ENCODE assay signal across 10 cellular contexts in genomic region chr1:67427947-67428346, GRCh38. TPM values are rescaled to one million over a fixed set of nuclear protein-coding genes. Genes with fewer than 3 reads are reported as not detected.
A peak's percentile ranks its signal among the peaks of the same experiment; 100 is the strongest.
DNase-seq lines count a peak whose midpoint lies in the region; ATAC-seq, FAIRE-seq and TF ChIP-seq lines count a peak whose summit lies in the region.
"Had no signal": no experiment of that assay in that cellular context is flagged by ENCODE, and none has a peak within 500 bp of the region (broad histone marks: within the 10 kb centered on the region; RNA-seq: fewer than 3 reads in every experiment).

No MANE protein-coding gene starts in this region.

- POLR2A ChIA-PET in activated CD8-positive, alpha-beta T cell treated with anti-CD3 and anti-CD28 coated beads for 36 hours (lab: Charles Lee), result interaction anchor here (0.7 to 7.8 kb wide), 15 partner anchors 9 to 359 kb away, joined by 3 to 172 read pairs (median 5); partner anchors contain the start of gene GADD45A

- intact Hi-C loops in activated CD8-positive, alpha-beta T cell treated with anti-CD3 and anti-CD28 coated beads for 36 hours (cut with micrococcal nuclease), result no loop called here

- H3K4me3 Mint-ChIP-seq in activated CD8-positive, alpha-beta T cell treated with anti-CD3 and anti-CD28 coated beads for 36 hours, result peak overlapping the region; percentile 84
- peak overlapping the region; percentile 87 for H3K4me3 Mint-ChIP-seq in stimulated activated memory B cell treated with anti-CD40 and anti-IgM and Interleukin-4, amounts not matched to agents 10 μg/mL and 1 μg/mL and 100 μg/mL, for 72 hours

- no peak for TF ChIP-seq CTCF in HFF-Myc (IDR thresholded peaks at IDR 0.05; ENCODE audit: low read depth, low read length, missing control alignments)
- TF ChIP-seq CTCF in activated CD8-positive, alpha-beta T cell treated with anti-CD3 and anti-CD28 coated beads for 36 hours (IDR thresholded peaks at IDR 0.05), result no peak

- TF ChIP-seq POLR2A in GM12892 (IDR thresholded peaks at IDR 0.05; ENCODE audit: low read depth, low read length), result no peak

- no peaks in the 10 kb centered on the region for H3K9me3 Mint-ChIP-seq in activated CD8-positive, alpha-beta T cell treated with anti-CD3 and anti-CD28 coated beads for 36 hours
- H3K9me3 Mint-ChIP-seq in stimulated activated memory B cell treated with anti-CD40 and anti-IgM and Interleukin-4, amounts not matched to agents 10 μg/mL and 1 μg/mL and 100 μg/mL, for 72 hours, result no peaks in the 10 kb centered on the region

- FAIRE-seq in GM12892 (lab: Jason Lieb, UNC), result no peak

- DNase-seq in HFF-Myc (ENCODE audit: extremely low read depth, low read depth) (no peak), NCI-H187 (lab: John Stamatoyannopoulos, UW) (no peak), NCI-H524 treated with DMSO at 0.1 percent for 48 hours (lab: John Stamatoyannopoulos, UW) (no peak), GM12892 (ENCODE audit: insufficient read length) (no peak)
- no peak for DNase-seq in activated CD8-positive, alpha-beta T cell treated with anti-CD3 and anti-CD28 coated beads for 36 hours
- no peak for DNase-seq in central memory CD4-positive, alpha-beta T cell
- DNase-seq: T1000 had no signal

- H3K27me3 Mint-ChIP-seq in activated CD8-positive, alpha-beta T cell treated with anti-CD3 and anti-CD28 coated beads for 36 hours, result no peaks in the 10 kb centered on the region
- H3K27me3 Mint-ChIP-seq in stimulated activated memory B cell treated with anti-CD40 and anti-IgM and Interleukin-4, amounts not matched to agents 10 μg/mL and 1 μg/mL and 100 μg/mL, for 72 hours, result no peaks in the 10 kb centered on the region

- H3K4me1 Mint-ChIP-seq in activated CD8-positive, alpha-beta T cell treated with anti-CD3 and anti-CD28 coated beads for 36 hours (ENCODE audit: low read depth), result peaks cover 44% of the 10 kb centered on the region
- H3K4me1 Mint-ChIP-seq in stimulated activated memory B cell treated with anti-CD40 and anti-IgM and Interleukin-4, amounts not matched to agents 10 μg/mL and 1 μg/mL and 100 μg/mL, for 72 hours, result peaks cover 50% of the 10 kb centered on the region

- CTCF ChIA-PET in activated CD8-positive, alpha-beta T cell treated with anti-CD3 and anti-CD28 coated beads for 36 hours (lab: Charles Lee), result interaction anchor here (0.6 to 2.1 kb wide), 7 partner anchors 9 to 215 kb away, joined by 3 to 14 read pairs (median 5); no protein-coding TSS in a partner anchor

- H3K4me3 ChIP-seq in HFF-Myc (replicated peaks; ENCODE audit: low read depth, low read length) (peak overlapping the region; percentile 82), iPS-11a (ENCODE audit: low read depth, low read length) (peak overlapping the region; percentile 98)

- H3K36me3 Mint-ChIP-seq in activated CD8-positive, alpha-beta T cell treated with anti-CD3 and anti-CD28 coated beads for 36 hours (ENCODE audit: low read depth), result peaks cover 71% of the 10 kb centered on the region
- peaks cover 50% of the 10 kb centered on the region for H3K36me3 Mint-ChIP-seq in stimulated activated memory B cell treated with anti-CD40 and anti-IgM and Interleukin-4, amounts not matched to agents 10 μg/mL and 1 μg/mL and 100 μg/mL, for 72 hours

- peak overlapping the region; percentile 98 for H3K27ac Mint-ChIP-seq in activated CD8-positive, alpha-beta T cell treated with anti-CD3 and anti-CD28 coated beads for 36 hours
- H3K27ac Mint-ChIP-seq in stimulated activated memory B cell treated with anti-CD40 and anti-IgM and Interleukin-4, amounts not matched to agents 10 μg/mL and 1 μg/mL and 100 μg/mL, for 72 hours, result peak overlapping the region; percentile 96

- ATAC-seq in activated CD8-positive, alpha-beta T cell treated with anti-CD3 and anti-CD28 coated beads for 36 hours, result no peak
- ATAC-seq in stimulated activated memory B cell treated with anti-CD40 and anti-IgM and Interleukin-4, amounts not matched to agents 10 μg/mL and 1 μg/mL and 100 μg/mL, for 72 hours, result no peak
- ATAC-seq: left lobe of liver had no signal

RNA-seq across cellular contexts. Expression of gene SERBP1, which starts 2.3 kb away (rescaled TPM):
- 100 to 1,000 TPM; 476 to 491 TPM for total RNA-seq in activated CD8-positive, alpha-beta T cell treated with anti-CD3 and anti-CD28 coated beads for 36 hours
- 324 TPM for polyA plus RNA-seq in GM12892 (2012; ENCODE audit: missing spikeins)
